26 cellular contexts compared by ENCODE assay signal in the genomic region with DNA sequence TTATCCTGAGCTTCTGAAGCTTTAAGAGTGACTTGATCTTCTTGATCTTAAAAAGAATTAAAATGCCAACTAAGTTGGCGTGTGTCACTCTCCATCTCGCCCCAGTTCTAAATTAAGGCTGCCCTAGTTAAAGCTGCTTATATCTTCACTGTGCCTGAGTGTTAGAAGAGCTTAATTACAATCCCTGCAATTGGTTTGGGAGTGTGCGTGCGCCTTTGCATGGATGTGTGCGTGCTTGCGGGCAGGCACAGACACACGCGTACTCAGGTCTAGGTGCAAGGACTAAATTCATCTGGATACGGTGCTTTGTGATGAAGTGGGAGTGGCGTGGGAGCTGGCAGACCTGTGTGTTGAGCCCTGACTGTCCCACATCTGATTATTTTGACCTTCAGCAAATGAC.
"Had no signal": no experiment of that assay in that cellular context is flagged by ENCODE, and none has a peak within 500 bp of the region (broad histone marks: within the 10 kb centered on the region; RNA-seq: fewer than 3 reads in every experiment).

No MANE protein-coding gene starts in this region.

- H3K27ac ChIP-seq: colonic mucosa, dorsolateral prefrontal cortex, esophagus squamous epithelium, gastroesophageal sphincter, neural progenitor cell, SK-N-MC, thoracic aorta had no signal

- H3K36me3 ChIP-seq: colonic mucosa, neural progenitor cell, thoracic aorta had no signal

- H3K9me3 Mint-ChIP-seq: activated CD4-positive, alpha-beta memory T cell treated with anti-CD3 and anti-CD28 coated beads for 36 hours; activated T-cell treated with anti-CD3 and anti-CD28 coated beads, Interleukin-2, amount 50 U/mL, for 72 hours; brain; effector memory CD8-positive, alpha-beta T cell; naive thymus-derived CD4-positive, alpha-beta T cell; neural progenitor cell; stimulated activated effector memory CD8-positive, alpha-beta T cell treated with anti-CD3 and anti-CD28 coated beads, Interleukin-12 subunit alpha, Interleukin-12 subunit beta, amount 100 ng/mL, for 72 hours; type B pancreatic cell had no signal

- H3K27me3 ChIP-seq: colonic mucosa, dorsolateral prefrontal cortex, esophagus squamous epithelium, gastroesophageal sphincter, neural progenitor cell had no signal

- H3K4me1 ChIP-seq: colonic mucosa, neural progenitor cell had no signal

- H3K27ac Mint-ChIP-seq: activated CD4-positive, alpha-beta memory T cell treated with anti-CD3 and anti-CD28 coated beads for 36 hours; activated T-cell treated with anti-CD3 and anti-CD28 coated beads, Interleukin-2, amount 50 U/mL, for 72 hours; neural progenitor cell; progenitor cell of endocrine pancreas; stimulated activated effector memory CD8-positive, alpha-beta T cell treated with anti-CD3 and anti-CD28 coated beads, Interleukin-12 subunit alpha, Interleukin-12 subunit beta, amount 100 ng/mL, for 72 hours; T-helper 17 cell; type B pancreatic cell had no signal

- H3K9me3 ChIP-seq: colonic mucosa, esophagus squamous epithelium, gastroesophageal sphincter, thoracic aorta had no signal

- H3K4me3 Mint-ChIP-seq: activated CD4-positive, alpha-beta memory T cell treated with anti-CD3 and anti-CD28 coated beads for 36 hours; activated T-cell treated with anti-CD3 and anti-CD28 coated beads, Interleukin-2, amount 50 U/mL, for 72 hours; brain; effector memory CD8-positive, alpha-beta T cell; naive thymus-derived CD4-positive, alpha-beta T cell; neural progenitor cell; stimulated activated effector memory CD8-positive, alpha-beta T cell treated with anti-CD3 and anti-CD28 coated beads, Interleukin-12 subunit alpha, Interleukin-12 subunit beta, amount 100 ng/mL, for 72 hours; T-helper 17 cell; type B pancreatic cell had no signal

- H3K4me3 ChIP-seq: colonic mucosa, dorsolateral prefrontal cortex, esophagus squamous epithelium, gastroesophageal sphincter, lung, neural progenitor cell, SK-N-MC, thoracic aorta had no signal

- DNase-seq: activated CD4-positive, alpha-beta memory T cell treated with anti-CD3 and anti-CD28 coated beads for 36 hours; activated CD4-positive, alpha-beta T cell treated with anti-CD3 and anti-CD28 coated beads for 4 hours; activated CD4-positive, CD25-positive, alpha-beta regulatory T cell; activated effector memory CD4-positive, alpha-beta T cell treated with Interleukin-2 at 50 U/mL for 16 hours; activated naive CD4-positive, alpha-beta T cell treated with anti-CD3 and anti-CD28 coated beads, Interleukin-2, amount 50 U/mL, for 16 hours; activated T-cell treated with anti-CD3 and anti-CD28 coated beads, Interleukin-2, amount 50 U/mL, for 72 hours; aorta; central memory CD4-positive, alpha-beta T cell; colonic mucosa; dorsolateral prefrontal cortex; effector memory CD8-positive, alpha-beta T cell; esophagus squamous epithelium; naive thymus-derived CD4-positive, alpha-beta T cell; right cardiac atrium; stimulated activated CD4-positive, alpha-beta T cell treated with anti-CD3 and anti-CD28 coated beads, Interleukin-1b, Interleukin-23, amount 100 ng/mL, for 48 hours; SW 1271; T-helper 17 cell had no signal

- H3K36me3 Mint-ChIP-seq: brain; neural progenitor cell; stimulated activated effector memory CD8-positive, alpha-beta T cell treated with anti-CD3 and anti-CD28 coated beads, Interleukin-12 subunit alpha, Interleukin-12 subunit beta, amount 100 ng/mL, for 72 hours; type B pancreatic cell had no signal

- ATAC-seq: activated T-cell treated with anti-CD3 and anti-CD28 coated beads, Interleukin-2, amount 50 U/mL, for 72 hours; effector memory CD8-positive, alpha-beta T cell; gastroesophageal sphincter; naive thymus-derived CD4-positive, alpha-beta T cell; stimulated activated effector memory CD8-positive, alpha-beta T cell treated with anti-CD3 and anti-CD28 coated beads, Interleukin-12 subunit alpha, Interleukin-12 subunit beta, amount 100 ng/mL, for 72 hours; T-helper 17 cell had no signal

- H3K27me3 Mint-ChIP-seq: activated CD4-positive, alpha-beta memory T cell treated with anti-CD3 and anti-CD28 coated beads for 36 hours; effector memory CD8-positive, alpha-beta T cell; naive thymus-derived CD4-positive, alpha-beta T cell; progenitor cell of endocrine pancreas; T-helper 17 cell had no signal
